1 cellular context compared by ENCODE assay signal in genomic region chr10:84328303-84329093, GRCh38.
TF ChIP-seq lines count a peak whose summit lies in the region.

Gene CCSER2 (plus strand): TSS chr10:84328589. CDS start chr10:84371053, 42,464 bp downstream.

TF ChIP-seq in HEK293, 187 proteins besides CTCF, POLR2A, EP300 and RAD21 (continued from another document and continues in another):
- TF ChIP-seq PBX3 (CRISPR knock-in tag; IDR thresholded peaks at IDR 0.05) (peak; percentile 54; the same call in 1 of the 2 replicates), ZNF214 (tag by site-specific recombination; IDR thresholded peaks at IDR 0.05; ENCODE audit: borderline replicate concordance) (no peak), ZNF433 (tag by site-specific recombination; IDR thresholded peaks at IDR 0.05; ENCODE audit: low read depth) (no peak), ZNF133 (tag by site-specific recombination; IDR thresholded peaks at IDR 0.05) (no peak), ZNF121 (tag by site-specific recombination; IDR thresholded peaks at IDR 0.05) (no peak), HIC1 (tag by site-specific recombination; IDR thresholded peaks at IDR 0.05) (no peak), ZNF837 (tag by site-specific recombination; IDR thresholded peaks at IDR 0.05) (no peak), ZNF280C (tag by site-specific recombination; IDR thresholded peaks at IDR 0.05) (no peak), EGR2 (tag by site-specific recombination; IDR thresholded peaks at IDR 0.05; ENCODE audit: low read depth) (peak; percentile 54), ZBTB21 (tag by site-specific recombination; IDR thresholded peaks at IDR 0.05) (no peak), ZNF560 (tag by site-specific recombination; IDR thresholded peaks at IDR 0.05; ENCODE audit: borderline replicate concordance) (no peak), ZNF580 (tag by site-specific recombination; IDR thresholded peaks at IDR 0.05) (no peak), ZNF777 (tag by site-specific recombination; IDR thresholded peaks at IDR 0.05; ENCODE audit: borderline replicate concordance) (no peak), ZNF514 (tag by site-specific recombination; IDR thresholded peaks at IDR 0.05) (no peak), ZNF488 (tag by site-specific recombination; IDR thresholded peaks at IDR 0.05) (no peak), PRDM2 (tag by site-specific recombination; IDR thresholded peaks at IDR 0.05; ENCODE audit: borderline replicate concordance) (no peak), ZNF48 (tag by site-specific recombination; IDR thresholded peaks at IDR 0.05) (no peak), ZNF324 (tag by site-specific recombination; IDR thresholded peaks at IDR 0.05) (no peak), ZNF211 (tag by site-specific recombination; IDR thresholded peaks at IDR 0.05; ENCODE audit: low read depth) (no peak), PRDM6 (tag by site-specific recombination; IDR thresholded peaks at IDR 0.05) (no peak), ZNF558 (tag by site-specific recombination; IDR thresholded peaks at IDR 0.05) (no peak), ZNF366 (tag by site-specific recombination; conservative IDR thresholded peaks at IDR 0.05) (no peak), SP3 (tag by site-specific recombination; IDR thresholded peaks at IDR 0.05) (peak; percentile 59; the same call in 1 of the 2 replicates), ZNF184 (tag by site-specific recombination; IDR thresholded peaks at IDR 0.05) (0 out of 2 replicates have a peak, but pooled peaks have one; percentile 21), ZNF2 (tag by site-specific recombination; IDR thresholded peaks at IDR 0.05) (no peak), ZNF677 (tag by site-specific recombination; IDR thresholded peaks at IDR 0.05) (peak; percentile 63; the same call in 1 of the 2 replicates), ZBTB10 (tag by site-specific recombination; IDR thresholded peaks at IDR 0.05) (no peak), BCL11B (tag by site-specific recombination; IDR thresholded peaks at IDR 0.05; ENCODE audit: low read depth) (no peak), ZNF664 (tag by site-specific recombination; IDR thresholded peaks at IDR 0.05) (no peak), ZFHX2 (tag by site-specific recombination; conservative IDR thresholded peaks at IDR 0.05) (peak; percentile 72), ZNF175 (tag by site-specific recombination; IDR thresholded peaks at IDR 0.05) (no peak), ZNF701 (tag by site-specific recombination; IDR thresholded peaks at IDR 0.05) (no peak), KLF10 (tag by site-specific recombination; IDR thresholded peaks at IDR 0.05) (peak; percentile 75), MYNN (tag by site-specific recombination; IDR thresholded peaks at IDR 0.05; ENCODE audit: borderline replicate concordance) (no peak), ZNF138 (tag by site-specific recombination; IDR thresholded peaks at IDR 0.05; ENCODE audit: borderline replicate concordance) (no peak), OVOL3 (tag by site-specific recombination; IDR thresholded peaks at IDR 0.05) (no peak), ZNF610 (tag by site-specific recombination; IDR thresholded peaks at IDR 0.05; ENCODE audit: borderline replicate concordance) (no peak), ZSCAN16 (tag by site-specific recombination; IDR thresholded peaks at IDR 0.05) (no peak), KLF9 (tag by site-specific recombination; IDR thresholded peaks at IDR 0.05; ENCODE audit: low read depth) (peak; percentile 39; the same call in 1 of the 2 replicates), ZEB2 (tag by site-specific recombination; IDR thresholded peaks at IDR 0.05) (no peak), ZNF335 (tag by site-specific recombination; conservative IDR thresholded peaks at IDR 0.05) (no peak), ZBTB48 (tag by site-specific recombination; IDR thresholded peaks at IDR 0.05) (no peak), ZNF600 (tag by site-specific recombination; IDR thresholded peaks at IDR 0.05) (no peak), IKZF3 (tag by site-specific recombination; IDR thresholded peaks at IDR 0.05) (0 out of 2 replicates have a peak, but pooled peaks have one; percentile 41), TRIM28 (IDR thresholded peaks at IDR 0.05; ENCODE audit: borderline replicate concordance, low read length) (no peak), GLIS1 (tag by site-specific recombination; IDR thresholded peaks at IDR 0.05) (peak; percentile 45; the same call in 1 of the 2 replicates), ZNF398 (tag by site-specific recombination; IDR thresholded peaks at IDR 0.05) (no peak)
